In the genomic region with DNA sequence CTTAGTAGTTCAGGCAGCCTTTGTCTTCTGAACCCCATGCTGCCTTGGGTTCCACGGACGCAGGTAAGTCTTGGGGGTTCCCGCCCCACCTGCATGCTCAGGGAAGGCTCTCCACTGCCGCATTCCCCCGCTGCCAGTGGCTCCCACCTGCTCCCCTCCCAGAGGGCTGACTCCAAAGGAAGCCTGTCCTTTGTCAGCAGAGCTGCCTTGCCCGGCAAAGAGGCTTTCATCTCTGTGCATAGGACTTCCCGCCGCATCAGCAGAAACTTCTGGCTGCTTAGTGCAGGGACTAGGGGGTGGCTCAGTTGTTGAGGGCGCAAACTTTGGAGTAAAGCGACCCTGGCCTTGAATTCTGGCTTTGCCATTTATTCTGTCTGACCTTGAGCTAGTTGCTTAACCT, we compare ENCODE assay signal across 37 cellular contexts. TPM values are rescaled to one million over a fixed set of nuclear protein-coding genes. Genes with fewer than 3 reads are reported as not detected.
"Had no signal": no experiment of that assay in that cellular context is flagged by ENCODE, and none has a peak within 500 bp of the region (broad histone marks: within the 10 kb centered on the region; RNA-seq: fewer than 3 reads in every experiment).

No MANE protein-coding gene starts in this region.

- H3K4me1 ChIP-seq: ascending aorta, breast epithelium, colonic mucosa, esophagus squamous epithelium, gastroesophageal sphincter, heart right ventricle had no signal

- H3K4me3 ChIP-seq: ascending aorta, breast epithelium, cardiac muscle cell, colonic mucosa, esophagus squamous epithelium, gastroesophageal sphincter, heart right ventricle had no signal

- FAIRE-seq: endometrium, endothelial cell of umbilical vein had no signal

- H3K27me3 ChIP-seq: ascending aorta, cardiac muscle cell, colonic mucosa had no signal

- DNase-seq: activated CD4-positive, alpha-beta memory T cell treated with anti-CD3 and anti-CD28 coated beads for 36 hours; activated CD4-positive, alpha-beta T cell treated with anti-CD3 and anti-CD28 coated beads for 36 hours; activated CD4-positive, alpha-beta T cell treated with anti-CD3 and anti-CD28 coated beads, Interleukin-2, amount 10 ng/mL, durations not matched to agents 24 days and 14 days; activated CD4-positive, CD25-positive, alpha-beta regulatory T cell; activated CD4-positive, CD25-positive, alpha-beta regulatory T cell treated with anti-CD3 and anti-CD28 coated beads, Interleukin-2, amount 50 U/mL, for 72 hours; activated CD8-positive, alpha-beta memory T cell treated with anti-CD3 and anti-CD28 coated beads, Interleukin-2, amount 10 ng/mL, durations not matched to agents 7 days and 5 days; activated CD8-positive, alpha-beta memory T cell treated with anti-CD3 and anti-CD28 coated beads, Interleukin-2, amount 50 U/mL, for 4 hours; activated CD8-positive, alpha-beta T cell treated with anti-CD3 and anti-CD28 coated beads, Interleukin-2, amount 10 ng/mL, durations not matched to agents 7 days and 5 days; activated effector memory CD4-positive, alpha-beta T cell treated with anti-CD3 and anti-CD28 coated beads, Interleukin-2, amount 50 U/mL, for 16 hours; activated naive CD4-positive, alpha-beta T cell treated with anti-CD3 and anti-CD28 coated beads for 36 hours; activated naive CD8-positive, alpha-beta T cell treated with anti-CD3 and anti-CD28 coated beads, Interleukin-2, amount 10 ng/mL, durations not matched to agents 7 days and 5 days; activated T-cell treated with anti-CD3 and anti-CD28 coated beads, Interleukin-2, amount 50 U/mL, for 1 hour; activated T-cell treated with anti-CD3 and anti-CD28 coated beads, Interleukin-2, amount 50 U/mL, for 48 hours; central memory CD4-positive, alpha-beta T cell; cerebellar nuclear complex; colonic mucosa; effector CD8-positive, alpha-beta T cell; esophagus squamous epithelium; foreskin melanocyte; heart right ventricle; T-helper 2 cell had no signal

- H3K4me3 Mint-ChIP-seq: activated CD4-positive, alpha-beta memory T cell treated with anti-CD3 and anti-CD28 coated beads for 36 hours; activated CD4-positive, alpha-beta T cell treated with anti-CD3 and anti-CD28 coated beads for 36 hours; activated CD4-positive, alpha-beta T cell treated with anti-CD3 and anti-CD28 coated beads, Interleukin-2, amount 10 ng/mL, durations not matched to agents 24 days and 14 days; activated CD8-positive, alpha-beta memory T cell treated with anti-CD3 and anti-CD28 coated beads, Interleukin-2, amount 10 ng/mL, durations not matched to agents 7 days and 5 days; activated CD8-positive, alpha-beta T cell treated with anti-CD3 and anti-CD28 coated beads, Interleukin-2, amount 10 ng/mL, durations not matched to agents 7 days and 5 days; activated naive CD4-positive, alpha-beta T cell treated with anti-CD3 and anti-CD28 coated beads for 36 hours; activated naive CD8-positive, alpha-beta T cell treated with anti-CD3 and anti-CD28 coated beads, Interleukin-2, amount 10 ng/mL, durations not matched to agents 7 days and 5 days; activated T-helper 1 cell treated with anti-CD3 and anti-CD28 coated beads, Interleukin-12 subunit alpha, Interleukin-12 subunit beta, Interleukin-2, Interleukin-4 antibody, amounts not matched to agents 30 ng/mL and 10 ng/mL and 1 ng/mL, durations not matched to agents 14 hours and 24 hours and 36 hours; brain had no signal

- H3K27ac Mint-ChIP-seq: activated CD4-positive, alpha-beta memory T cell treated with anti-CD3 and anti-CD28 coated beads for 36 hours; activated CD4-positive, alpha-beta T cell treated with anti-CD3 and anti-CD28 coated beads for 36 hours; activated CD4-positive, alpha-beta T cell treated with anti-CD3 and anti-CD28 coated beads, Interleukin-2, amount 10 ng/mL, durations not matched to agents 24 days and 14 days; activated CD8-positive, alpha-beta memory T cell treated with anti-CD3 and anti-CD28 coated beads, Interleukin-2, amount 10 ng/mL, durations not matched to agents 7 days and 5 days; activated CD8-positive, alpha-beta T cell treated with anti-CD3 and anti-CD28 coated beads, Interleukin-2, amount 10 ng/mL, durations not matched to agents 7 days and 5 days; activated naive CD4-positive, alpha-beta T cell treated with anti-CD3 and anti-CD28 coated beads for 36 hours; activated naive CD4-positive, alpha-beta T cell treated with anti-CD3 and anti-CD28 coated beads, Interleukin-2, amount 50 U/mL, for 72 hours; activated naive CD8-positive, alpha-beta T cell treated with anti-CD3 and anti-CD28 coated beads, Interleukin-2, amount 10 ng/mL, durations not matched to agents 7 days and 5 days; activated T-helper 1 cell treated with anti-CD3 and anti-CD28 coated beads, Interleukin-12 subunit alpha, Interleukin-12 subunit beta, Interleukin-2, Interleukin-4 antibody, amounts not matched to agents 30 ng/mL and 10 ng/mL and 1 ng/mL, durations not matched to agents 14 hours and 24 hours and 36 hours; activated T-helper 2 cell treated with anti-CD3 and anti-CD28 coated beads, Interferon-gamma antibody, Interleukin-2, Interleukin-4, amounts not matched to agents 10 μg/mL and 5 μg/mL and 100 μg/mL, durations not matched to agents 14 hours and 24 hours and 36 hours; brain had no signal

- H3K36me3 ChIP-seq: ascending aorta, breast epithelium, cardiac muscle cell, colonic mucosa, esophagus squamous epithelium, gastroesophageal sphincter, heart right ventricle had no signal

- H3K27me3 Mint-ChIP-seq: activated CD4-positive, alpha-beta T cell treated with anti-CD3 and anti-CD28 coated beads for 36 hours; activated CD4-positive, alpha-beta T cell treated with anti-CD3 and anti-CD28 coated beads, Interleukin-2, amount 10 ng/mL, durations not matched to agents 24 days and 14 days; activated CD8-positive, alpha-beta memory T cell treated with anti-CD3 and anti-CD28 coated beads, Interleukin-2, amount 10 ng/mL, durations not matched to agents 7 days and 5 days; activated naive CD8-positive, alpha-beta T cell treated with anti-CD3 and anti-CD28 coated beads, Interleukin-2, amount 10 ng/mL, durations not matched to agents 7 days and 5 days had no signal

- H3K27ac ChIP-seq: ascending aorta, breast epithelium, cardiac muscle cell, colonic mucosa, epithelial cell of prostate, esophagus squamous epithelium, gastroesophageal sphincter, heart right ventricle had no signal

- H3K36me3 Mint-ChIP-seq: activated CD4-positive, alpha-beta memory T cell treated with anti-CD3 and anti-CD28 coated beads for 36 hours; activated CD8-positive, alpha-beta memory T cell treated with anti-CD3 and anti-CD28 coated beads, Interleukin-2, amount 10 ng/mL, durations not matched to agents 7 days and 5 days; activated naive CD4-positive, alpha-beta T cell treated with anti-CD3 and anti-CD28 coated beads, Interleukin-2, amount 50 U/mL, for 72 hours; activated naive CD8-positive, alpha-beta T cell treated with anti-CD3 and anti-CD28 coated beads, Interleukin-2, amount 10 ng/mL, durations not matched to agents 7 days and 5 days; brain had no signal

- H3K9me3 Mint-ChIP-seq: activated CD4-positive, alpha-beta memory T cell treated with anti-CD3 and anti-CD28 coated beads for 36 hours; activated CD4-positive, alpha-beta T cell treated with anti-CD3 and anti-CD28 coated beads, Interleukin-2, amount 10 ng/mL, durations not matched to agents 24 days and 14 days; activated naive CD4-positive, alpha-beta T cell treated with anti-CD3 and anti-CD28 coated beads, Interleukin-2, amount 50 U/mL, for 72 hours; activated naive CD8-positive, alpha-beta T cell treated with anti-CD3 and anti-CD28 coated beads, Interleukin-2, amount 10 ng/mL, durations not matched to agents 7 days and 5 days; activated T-helper 1 cell treated with anti-CD3 and anti-CD28 coated beads, Interleukin-12 subunit alpha, Interleukin-12 subunit beta, Interleukin-2, Interleukin-4 antibody, amounts not matched to agents 30 ng/mL and 10 ng/mL and 1 ng/mL, durations not matched to agents 14 hours and 24 hours and 36 hours; activated T-helper 2 cell treated with anti-CD3 and anti-CD28 coated beads, Interferon-gamma antibody, Interleukin-2, Interleukin-4, amounts not matched to agents 10 μg/mL and 5 μg/mL and 100 μg/mL, durations not matched to agents 14 hours and 24 hours and 36 hours had no signal

- H3K4me1 Mint-ChIP-seq: activated CD4-positive, alpha-beta T cell treated with anti-CD3 and anti-CD28 coated beads for 36 hours; activated CD4-positive, alpha-beta T cell treated with anti-CD3 and anti-CD28 coated beads, Interleukin-2, amount 10 ng/mL, durations not matched to agents 24 days and 14 days; activated CD8-positive, alpha-beta memory T cell treated with anti-CD3 and anti-CD28 coated beads, Interleukin-2, amount 10 ng/mL, durations not matched to agents 7 days and 5 days; activated naive CD8-positive, alpha-beta T cell treated with anti-CD3 and anti-CD28 coated beads, Interleukin-2, amount 10 ng/mL, durations not matched to agents 7 days and 5 days; brain had no signal

- ATAC-seq: activated CD4-positive, alpha-beta T cell treated with anti-CD3 and anti-CD28 coated beads for 36 hours; activated CD8-positive, alpha-beta memory T cell treated with anti-CD3 and anti-CD28 coated beads, Interleukin-2, amount 10 ng/mL, durations not matched to agents 7 days and 5 days; activated CD8-positive, alpha-beta T cell treated with anti-CD3 and anti-CD28 coated beads, Interleukin-2, amount 10 ng/mL, durations not matched to agents 7 days and 5 days; activated naive CD4-positive, alpha-beta T cell treated with anti-CD3 and anti-CD28 coated beads, Interleukin-2, amount 50 U/mL, for 72 hours; gastroesophageal sphincter; heart right ventricle had no signal

- H3K9me3 ChIP-seq: ascending aorta, breast epithelium, colonic mucosa, esophagus squamous epithelium, gastroesophageal sphincter had no signal

RNA-seq across cellular contexts. Expression of gene ACTL8, which starts 25.2 kb away (rescaled TPM):
- total RNA-seq: activated CD4-positive, alpha-beta memory T cell treated with anti-CD3 and anti-CD28 coated beads for 36 hours; activated CD4-positive, alpha-beta T cell treated with anti-CD3 and anti-CD28 coated beads, Interleukin-2, amount 10 ng/mL, durations not matched to agents 24 days and 14 days; activated CD8-positive, alpha-beta memory T cell treated with anti-CD3 and anti-CD28 coated beads for 36 hours; activated CD8-positive, alpha-beta memory T cell treated with anti-CD3 and anti-CD28 coated beads, Interleukin-2, amount 10 ng/mL, durations not matched to agents 7 days and 5 days; activated CD8-positive, alpha-beta T cell treated with anti-CD3 and anti-CD28 coated beads, Interleukin-2, amount 10 ng/mL, durations not matched to agents 7 days and 5 days; activated naive CD8-positive, alpha-beta T cell treated with anti-CD3 and anti-CD28 coated beads, Interleukin-2, amount 10 ng/mL, durations not matched to agents 7 days and 5 days; activated T-helper 1 cell treated with anti-CD3 and anti-CD28 coated beads, Interleukin-12 subunit alpha, Interleukin-12 subunit beta, Interleukin-2, Interleukin-4 antibody, amounts not matched to agents 30 ng/mL and 10 ng/mL and 1 ng/mL, durations not matched to agents 14 hours and 24 hours and 36 hours; activated T-helper 2 cell treated with anti-CD3 and anti-CD28 coated beads, Interferon-gamma antibody, Interleukin-2, Interleukin-4, amounts not matched to agents 10 μg/mL and 5 μg/mL and 100 μg/mL, durations not matched to agents 14 hours and 24 hours and 36 hours; ascending aorta; breast epithelium; cardiac muscle cell; dermis microvascular lymphatic vessel endothelial cell; endothelial cell of umbilical vein; fibroblast of lung; fibroblast of villous mesenchyme; gastroesophageal sphincter; glomerular endothelial cell; heart right ventricle had no signal
- polyA plus RNA-seq: cardiac muscle cell, endothelial cell of umbilical vein, heart right ventricle had no signal
